Comparison of ENCODE assay signal across 29 cellular contexts in the genomic region with DNA sequence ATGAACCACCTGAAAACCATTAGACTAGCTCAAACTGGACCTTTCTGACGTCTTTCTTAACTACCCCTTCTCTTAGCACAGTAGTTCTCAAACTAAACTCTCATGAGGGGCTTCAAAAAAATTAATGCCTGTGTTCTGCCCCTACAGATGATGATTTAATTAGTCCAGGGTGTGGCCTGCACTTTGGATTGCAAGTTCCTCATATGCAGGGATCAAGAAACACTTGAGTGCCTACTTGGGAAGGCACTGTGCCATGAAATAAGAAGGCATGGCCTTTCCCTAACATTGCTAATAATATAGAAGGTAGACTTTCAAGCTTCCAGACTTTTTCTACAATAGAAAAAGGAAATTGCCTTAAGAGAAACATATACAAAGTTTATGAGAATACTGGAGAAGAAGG. TPM values are rescaled to one million over a fixed set of nuclear protein-coding genes. Genes with fewer than 3 reads are reported as not detected.
DNase-seq lines count a peak whose midpoint lies in the region; ATAC-seq and FAIRE-seq lines count a peak whose summit lies in the region.
"Had no signal": no experiment of that assay in that cellular context is flagged by ENCODE, and none has a peak within 500 bp of the region (broad histone marks: within the 10 kb centered on the region; RNA-seq: fewer than 3 reads in every experiment).

No MANE protein-coding gene starts in this region.

- CTCF ChIA-PET in activated naive CD4-positive, alpha-beta T cell treated with anti-CD3 and anti-CD28 coated beads, Interleukin-2, amount 10 ng/mL, durations not matched to agents 7 days and 5 days (lab: Charles Lee) = no interaction called here

- FAIRE-seq in small intestine (lab: Jason Lieb, UNC) = no peak
- FAIRE-seq: A204.1, GM12878, GM12892, GM18507, GM19239 had no signal

- H3K27ac Mint-ChIP-seq in activated naive CD4-positive, alpha-beta T cell treated with anti-CD3 and anti-CD28 coated beads, Interleukin-2, amount 10 ng/mL, durations not matched to agents 7 days and 5 days = no peak overlapping the region
- H3K27ac Mint-ChIP-seq: CD14-positive monocyte; CD4-positive, CD25-positive, alpha-beta regulatory T cell had no signal

- peak; percentile 45 for ATAC-seq in left colon
- ATAC-seq: GM12878 had no signal

- no peaks in the 10 kb centered on the region for H3K4me1 ChIP-seq in small intestine (ENCODE audit: control insufficient read depth in 2 of 2, insufficient read depth in 1 of 2, low read depth in 1 of 2, low read length in 1 of 2)
- H3K4me1 ChIP-seq: BE2C, BLaER1 had no signal

- no peak overlapping the region for H3K4me3 ChIP-seq in small intestine (ENCODE audit: low read depth in 1 of 2, low read length in 2 of 2)
- H3K4me3 ChIP-seq: BLaER1, GM12878 had no signal

- H3K36me3 ChIP-seq in small intestine (ENCODE audit: control insufficient read depth in 2 of 2, insufficient read depth in 2 of 2, low read length in 2 of 2) = peaks cover 0 to 6% of the 10 kb centered on the region in 2 donors
- H3K36me3 ChIP-seq: BE2C, BLaER1 had no signal

- no peak overlapping the region for H3K4me3 Mint-ChIP-seq in activated naive CD4-positive, alpha-beta T cell treated with anti-CD3 and anti-CD28 coated beads, Interleukin-2, amount 10 ng/mL, durations not matched to agents 7 days and 5 days
- H3K4me3 Mint-ChIP-seq: CD14-positive monocyte; CD4-positive, alpha-beta memory T cell; CD4-positive, CD25-positive, alpha-beta regulatory T cell; CD8-positive, alpha-beta memory T cell had no signal

- H3K9me3 Mint-ChIP-seq in activated naive CD4-positive, alpha-beta T cell treated with anti-CD3 and anti-CD28 coated beads, Interleukin-2, amount 10 ng/mL, durations not matched to agents 7 days and 5 days = no peaks in the 10 kb centered on the region
- H3K9me3 Mint-ChIP-seq: CD14-positive monocyte; CD4-positive, alpha-beta memory T cell; CD4-positive, CD25-positive, alpha-beta regulatory T cell; CD8-positive, alpha-beta memory T cell had no signal

- H3K27me3 Mint-ChIP-seq in activated naive CD4-positive, alpha-beta T cell treated with anti-CD3 and anti-CD28 coated beads, Interleukin-2, amount 10 ng/mL, durations not matched to agents 7 days and 5 days = no peaks in the 10 kb centered on the region
- H3K27me3 Mint-ChIP-seq: CD4-positive, alpha-beta memory T cell; CD4-positive, CD25-positive, alpha-beta regulatory T cell; CD8-positive, alpha-beta memory T cell had no signal

- H3K36me3 Mint-ChIP-seq in activated naive CD4-positive, alpha-beta T cell treated with anti-CD3 and anti-CD28 coated beads, Interleukin-2, amount 10 ng/mL, durations not matched to agents 7 days and 5 days = no peaks in the 10 kb centered on the region

- no peak overlapping the region for H3K27ac ChIP-seq in small intestine (ENCODE audit: low read depth in 1 of 2, low read length in 1 of 2)
- H3K27ac ChIP-seq: BLaER1 had no signal

- no peaks in the 10 kb centered on the region for H3K9me3 ChIP-seq in small intestine (ENCODE audit: control insufficient read depth, low read depth)
- H3K9me3 ChIP-seq: BE2C, BLaER1 had no signal

- no peaks in the 10 kb centered on the region for H3K27me3 ChIP-seq in small intestine (ENCODE audit: control insufficient read depth in 2 of 2, insufficient read depth in 2 of 2, low read length in 2 of 2)
- H3K27me3 ChIP-seq: BLaER1 had no signal

- H3K4me1 Mint-ChIP-seq in activated naive CD4-positive, alpha-beta T cell treated with anti-CD3 and anti-CD28 coated beads, Interleukin-2, amount 10 ng/mL, durations not matched to agents 7 days and 5 days = no peaks in the 10 kb centered on the region
- H3K4me1 Mint-ChIP-seq: CD14-positive monocyte; CD4-positive, alpha-beta memory T cell; CD8-positive, alpha-beta memory T cell had no signal

- DNase-seq in DMS79 (lab: John Stamatoyannopoulos, UW) = peak; percentile 60
- peak; percentile 64 for DNase-seq in DMS79 treated with DMSO at 0.1 percent for 48 hours (lab: John Stamatoyannopoulos, UW)
- DNase-seq in left colon = no peak
- peak; percentile 58 for DNase-seq in small intestine
- no peak for DNase-seq in inferior parietal cortex (ENCODE audit: extremely low spot score)
- DNase-seq in T-helper 1 cell = no peak
- no peak for DNase-seq in SHP77 treated with DMSO at 0.1 percent for 48 hours (lab: John Stamatoyannopoulos, UW)
- no peak for DNase-seq in activated naive CD4-positive, alpha-beta T cell treated with anti-CD3 and anti-CD28 coated beads, Interleukin-2, amount 10 ng/mL, durations not matched to agents 7 days and 5 days
- DNase-seq: 8988T; ACHN; BE2C; C1 segment of cervical spinal cord; CD4-positive, alpha-beta memory T cell; CD4-positive, CD25-positive, alpha-beta regulatory T cell; CD8-positive, alpha-beta memory T cell; COR-L47; DMS 273 treated with DMSO at 0.1 percent for 48 hours; DMS153; DMS53; DND-41; EL; GDM1 had no signal

- WGBS in small intestine, 3 donors = 76 to 84% (median 79%) methylated on average over 1 of the region's 1 CpG

- intact Hi-C loops in left colon (cut with DNase I, micrococcal nuclease) = no loop called here

RNA-seq across cellular contexts. Expression of gene KLHDC2, which starts 22.8 kb away (rescaled TPM):
- 10 to 100 TPM; 70.6 to 71.3 TPM for total RNA-seq in left colon
- 100 to 1,000 TPM in 1 of 3 donors, 10 to 100 TPM in 2; 40.0 to 135 (median 82.1) TPM for polyA plus RNA-seq in small intestine

RNA-seq across cellular contexts. Expression of gene KLHDC1, which starts 52.3 kb away (rescaled TPM):
- total RNA-seq in left colon = 1 to 10 TPM; 3.3 to 3.7 TPM
- polyA plus RNA-seq in small intestine = 1 to 10 TPM; 1.3 to 4.0 (median 1.9) TPM

RNA-seq across cellular contexts. Expression of gene POLE2, which starts 57.2 kb away (rescaled TPM):
- 1 to 10 TPM; 2.5 to 7.8 TPM for total RNA-seq in left colon
- 1 to 10 TPM; 2.4 to 9.8 (median 7.6) TPM for polyA plus RNA-seq in small intestine

Comparison
In these comparisons a context has a peak if more than half of its experiments do, and no peak if none do; other contexts are left out.
1. DNase-seq: peak in DMS79 (single experiment), DMS79 treated with DMSO at 0.1 percent for 48 hours (single experiment) and small intestine (single experiment); none in left colon (0 of 2), inferior parietal cortex (single experiment), T-helper 1 cell (0 of 5), SHP77 treated with DMSO at 0.1 percent for 48 hours (single experiment) and activated naive CD4-positive, alpha-beta T cell treated with anti-CD3 and anti-CD28 coated beads, Interleukin-2, amount 10 ng/mL, durations not matched to agents 7 days and 5 days (single experiment).